7 cellular contexts compared by ENCODE assay signal in genomic region chr7:12638851-12639467, GRCh38. TPM values are rescaled to one million over a fixed set of nuclear protein-coding genes. Genes with fewer than 3 reads are reported as not detected.
DNase-seq lines count a peak whose midpoint lies in the region; FAIRE-seq and TF ChIP-seq lines count a peak whose summit lies in the region.

No MANE protein-coding gene starts in this region.

- H3K27ac ChIP-seq in adrenal gland = no peak overlapping the region

- intact Hi-C loops in adrenal gland (cut with DNase I) = loop anchor here (5.0 to 10.0 kb wide), 2 partner anchors 623 to 626 kb away; no protein-coding TSS in a partner anchor

- DNase-seq in GM12864 (ENCODE audit: low read depth) (peak; percentile 15), H54 (ENCODE audit: insufficient read length, low spot score) (no peak), NCI-H1694 treated with DMSO at 0.1 percent for 48 hours (lab: John Stamatoyannopoulos, UW) (peak; percentile 58), adrenal gland (no peak), urothelium cell line (ENCODE audit: low spot score) (peak; percentile 23), NK-92 (lab: John Stamatoyannopoulos, UW; ENCODE audit: unreplicated experiment) (no peak)

- FAIRE-seq in H54 (lab: Jason Lieb, UNC) = peak; percentile 20
- peak; percentile 98 for FAIRE-seq in islet of Langerhans (lab: Jason Lieb, UNC)
- FAIRE-seq in urothelium cell line (lab: Jason Lieb, UNC) = no peak

- 12 to 15% (median 13%) methylated on average over 6 of the region's 6 CpGs for WGBS in adrenal gland, 4 donors

- no peak for TF ChIP-seq POLR2A in H54 (IDR thresholded peaks at IDR 0.05; ENCODE audit: low read depth, low read length)
- no peak for TF ChIP-seq POLR2A in adrenal gland (IDR thresholded peaks at IDR 0.05)

- TF ChIP-seq CTCF in GM12864 (IDR thresholded peaks at IDR 0.05; ENCODE audit: low read depth, low read length, missing control alignments) (peak; percentile 39), adrenal gland (IDR thresholded peaks at IDR 0.05) (peak; percentile 48 to 79 (median 54))

- no peaks in the 10 kb centered on the region for H3K4me1 ChIP-seq in adrenal gland (replicated peaks in 1 of 2)

- no peaks in the 10 kb centered on the region for H3K36me3 ChIP-seq in adrenal gland (replicated peaks in 1 of 2)

- H3K4me3 ChIP-seq in GM12864 (ENCODE audit: low read depth, low read length) (no peak overlapping the region), adrenal gland (no peak overlapping the region)

- no peaks in the 10 kb centered on the region for H3K9me3 ChIP-seq in adrenal gland (replicated peaks in 1 of 3)

- H3K27me3 ChIP-seq in adrenal gland = no peaks in the 10 kb centered on the region

RNA-seq across cellular contexts. Expression of gene ARL4A, which starts 48.5 kb away (rescaled TPM):
- 10 to 100 TPM in 4 of 8 donors, 1 to 10 TPM in 4; 8.9 to 27.8 (median 10.1) TPM for total RNA-seq in adrenal gland
- 10 to 100 TPM in 1 of 3 donors, 1 to 10 TPM in 2; 7.7 to 12.4 (median 8.1) TPM for polyA plus RNA-seq in adrenal gland

Comparison
In these comparisons a context has a peak if more than half of its experiments do, and no peak if none do; other contexts are left out.
1. DNase-seq: peak in GM12864 (single experiment), NCI-H1694 treated with DMSO at 0.1 percent for 48 hours (single experiment) and urothelium cell line (single experiment); none in H54 (single experiment), adrenal gland (0 of 7) and NK-92 (single experiment).